13 cellular contexts compared by ENCODE assay signal in the genomic region with DNA sequence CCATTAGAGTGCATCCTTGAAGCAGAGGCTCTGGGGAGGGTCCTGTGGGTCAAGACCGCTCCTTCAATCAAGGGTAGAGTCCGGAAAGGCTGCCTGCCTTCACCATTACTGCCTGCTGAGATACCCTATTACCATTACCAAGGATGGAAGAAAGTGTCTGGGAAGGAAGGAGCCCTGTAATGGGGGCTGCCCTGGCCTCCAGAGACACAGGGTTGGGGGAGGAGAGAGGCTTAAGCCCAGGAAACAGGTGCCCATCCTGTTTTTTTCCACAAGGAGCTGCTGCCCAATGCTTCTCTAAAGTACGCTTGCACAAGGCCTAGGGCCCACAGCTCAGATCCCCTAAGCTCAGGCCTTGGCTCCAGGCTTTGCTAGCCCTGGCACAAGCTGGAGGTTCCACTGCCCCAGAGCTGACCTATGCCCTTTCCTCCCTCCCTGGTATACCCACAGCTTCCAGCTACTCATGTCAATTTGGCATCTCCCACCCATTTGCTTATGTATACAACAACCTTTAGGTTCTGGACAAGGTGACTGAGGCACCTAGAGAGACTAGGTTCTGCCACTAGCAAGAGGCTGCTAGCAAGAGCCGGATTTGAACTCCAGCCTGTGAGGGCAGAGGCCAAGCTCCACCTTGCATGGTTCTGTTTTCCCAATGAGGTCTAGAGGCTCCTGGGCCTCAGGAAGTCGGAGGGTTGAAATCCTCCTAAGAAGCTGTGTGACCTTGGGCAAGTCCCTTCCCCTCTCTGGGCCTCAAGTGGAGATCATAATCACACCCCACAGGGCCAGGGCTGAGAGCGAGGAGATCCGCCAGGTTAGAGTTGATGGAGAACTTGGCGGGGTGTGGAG. TPM values are rescaled to one million over a fixed set of nuclear protein-coding genes. Genes with fewer than 3 reads are reported as not detected.
DNase-seq lines count a peak whose midpoint lies in the region; ATAC-seq and TF ChIP-seq lines count a peak whose summit lies in the region.
"Had no signal": no experiment of that assay in that cellular context is flagged by ENCODE, and none has a peak within 500 bp of the region (broad histone marks: within the 10 kb centered on the region; RNA-seq: fewer than 3 reads in every experiment).

No MANE protein-coding gene starts in this region.

- H3K27ac ChIP-seq in CD4-positive, alpha-beta memory T cell (ENCODE audit: low read depth, low read length) = no peak overlapping the region
- H3K27ac ChIP-seq in HUES6 (ENCODE audit: low read depth, low read length) = peak overlapping the region; percentile 8; the same call in 1 of the 2 replicates
- H3K27ac ChIP-seq in prostate gland = no peak overlapping the region

- no peaks in the 10 kb centered on the region for H3K36me3 ChIP-seq in CD4-positive, alpha-beta memory T cell (ENCODE audit: insufficient read depth, low read length)
- H3K36me3 ChIP-seq in HUES6 (ENCODE audit: control insufficient read depth, insufficient read depth, low read length) (peaks cover 12% of the 10 kb centered on the region), prostate gland (no peaks in the 10 kb centered on the region)

- peaks cover 54% of the 10 kb centered on the region for H3K4me1 ChIP-seq in CD4-positive, alpha-beta memory T cell (ENCODE audit: insufficient read depth, low read length)
- H3K4me1 ChIP-seq in HUES6 (ENCODE audit: control insufficient read depth, insufficient read depth, low read length) (peaks cover 53% of the 10 kb centered on the region), prostate gland (replicated peaks) (peaks cover 22% of the 10 kb centered on the region)

- H3K4me3 Mint-ChIP-seq in CD4-positive, alpha-beta memory T cell = peak overlapping the region; percentile 15 to 79 (median 46)
- H3K4me3 Mint-ChIP-seq in activated CD4-positive, alpha-beta memory T cell treated with anti-CD3 and anti-CD28 coated beads, Interleukin-2, amount 10 ng/mL, durations not matched to agents 7 days and 5 days = peak overlapping the region; percentile 20
- peak overlapping the region; percentile 30 for H3K4me3 Mint-ChIP-seq in memory B cell

- no peaks in the 10 kb centered on the region for H3K9me3 ChIP-seq in CD4-positive, alpha-beta memory T cell (ENCODE audit: control insufficient read depth in 1 of 2, low read length in 2 of 2)
- H3K9me3 ChIP-seq in HUES6 (ENCODE audit: control insufficient read depth, insufficient read depth, low read depth, low read length) = no peaks in the 10 kb centered on the region
- H3K9me3 ChIP-seq in prostate gland = no peaks in the 10 kb centered on the region
- H3K9me3 ChIP-seq: testis had no signal

- H3K27me3 Mint-ChIP-seq in CD4-positive, alpha-beta memory T cell = no peaks in the 10 kb centered on the region
- H3K27me3 Mint-ChIP-seq in activated CD4-positive, alpha-beta memory T cell treated with anti-CD3 and anti-CD28 coated beads, Interleukin-2, amount 10 ng/mL, durations not matched to agents 7 days and 5 days = peaks cover 3% of the 10 kb centered on the region
- no peaks in the 10 kb centered on the region for H3K27me3 Mint-ChIP-seq in memory B cell

- H3K9ac ChIP-seq in HUES6 (ENCODE audit: low read length) = peak overlapping the region; percentile 59

- no peak for TF ChIP-seq CTCF in prostate gland (IDR thresholded peaks at IDR 0.05)

- H3K36me3 Mint-ChIP-seq in CD4-positive, alpha-beta memory T cell = peaks cover 0 to 2% of the 10 kb centered on the region in 2 donors
- no peaks in the 10 kb centered on the region for H3K36me3 Mint-ChIP-seq in activated CD4-positive, alpha-beta memory T cell treated with anti-CD3 and anti-CD28 coated beads, Interleukin-2, amount 10 ng/mL, durations not matched to agents 7 days and 5 days (ENCODE audit: low read depth)
- H3K36me3 Mint-ChIP-seq in memory B cell = no peaks in the 10 kb centered on the region

- POLR2A ChIA-PET in CD4-positive, alpha-beta memory T cell (lab: Charles Lee; ENCODE audit: partially characterized antibody) = interaction anchor here (1.1 to 38.9 kb wide), 11 partner anchors 9 to 68 kb away, joined by 3 to 937 read pairs (median 11); partner anchors contain the start of genes BAD, DNAJC4, FERMT3 and FKBP2
- POLR2A ChIA-PET in activated CD4-positive, alpha-beta memory T cell treated with anti-CD3 and anti-CD28 coated beads, Interleukin-2, amount 10 ng/mL, durations not matched to agents 7 days and 5 days (lab: Charles Lee) = interaction anchor here (0.6 to 11.2 kb wide), 9 partner anchors 8 to 1713 kb away, joined by 3 to 131 read pairs (median 10); partner anchors contain the start of genes FERMT3, FKBP2, PRDX5 and STIP1

- peaks cover 8 to 52% (median 25%) of the 10 kb centered on the region in 4 donors for H3K4me1 Mint-ChIP-seq in CD4-positive, alpha-beta memory T cell
- peaks cover 41% of the 10 kb centered on the region for H3K4me1 Mint-ChIP-seq in activated CD4-positive, alpha-beta memory T cell treated with anti-CD3 and anti-CD28 coated beads, Interleukin-2, amount 10 ng/mL, durations not matched to agents 7 days and 5 days
- H3K4me1 Mint-ChIP-seq in memory B cell = peaks cover 17% of the 10 kb centered on the region

- no peak for ATAC-seq in memory B cell (ENCODE audit: low read depth)
- no peak for ATAC-seq in GM21390 (IDR thresholded peaks at IDR 0.05; ENCODE audit: unreplicated experiment)
- ATAC-seq: activated CD4-positive, CD25-positive, alpha-beta regulatory T cell treated with anti-CD3 and anti-CD28 coated beads, Interleukin-2, amount 50 U/mL, for 24 hours had no signal

- H3K4me3 ChIP-seq in CD4-positive, alpha-beta memory T cell (ENCODE audit: low read length in 2 of 2) = no peak overlapping the region
- H3K4me3 ChIP-seq in HUES6 (ENCODE audit: low read depth, low read length) (peak overlapping the region; percentile 90), prostate gland (no peak overlapping the region)

- CTCF ChIA-PET in CD4-positive, alpha-beta memory T cell (lab: Charles Lee; ENCODE audit: partially characterized antibody) = interaction anchor here (0.8 to 10.5 kb wide), 19 partner anchors 9 to 105 kb away, joined by 3 to 121 read pairs (median 6); partner anchors contain the start of genes CATSPERZ, DNAJC4, ESRRA and FERMT3
- CTCF ChIA-PET in activated CD4-positive, alpha-beta memory T cell treated with anti-CD3 and anti-CD28 coated beads, Interleukin-2, amount 10 ng/mL, durations not matched to agents 7 days and 5 days (lab: Charles Lee) = interaction anchor here (1.1 to 4.7 kb wide), 12 partner anchors 8 to 82 kb away, joined by 3 to 34 read pairs (median 8); partner anchors contain the start of genes ESRRA, FERMT3, FKBP2 and GPR137

- no peaks in the 10 kb centered on the region for H3K27me3 ChIP-seq in CD4-positive, alpha-beta memory T cell (ENCODE audit: insufficient read depth, low read length)
- H3K27me3 ChIP-seq in HUES6 (ENCODE audit: control insufficient read depth, insufficient read depth, low read length) = no peaks in the 10 kb centered on the region
- no peaks in the 10 kb centered on the region for H3K27me3 ChIP-seq in prostate gland (replicated peaks; ENCODE audit: insufficient read depth)
- H3K27me3 ChIP-seq: testis had no signal

- H3K27ac Mint-ChIP-seq in CD4-positive, alpha-beta memory T cell = peak overlapping the region in 3 of 7 donors; percentile 1 to 86 (median 10)
- H3K27ac Mint-ChIP-seq in activated CD4-positive, alpha-beta memory T cell treated with anti-CD3 and anti-CD28 coated beads, Interleukin-2, amount 10 ng/mL, durations not matched to agents 7 days and 5 days = no peak overlapping the region
- no peak overlapping the region for H3K27ac Mint-ChIP-seq in memory B cell

- 91% methylated on average over 8 of the region's 8 CpGs for WGBS in prostate gland

- no peak for DNase-seq in CD4-positive, alpha-beta memory T cell
- no peak for DNase-seq in activated CD4-positive, alpha-beta memory T cell treated with anti-CD3 and anti-CD28 coated beads, Interleukin-2, amount 10 ng/mL, durations not matched to agents 7 days and 5 days
- DNase-seq in memory B cell (ENCODE audit: low spot score in 2 of 2) = no peak
- DNase-seq in cerebellar nuclear complex (lab: John Stamatoyannopoulos, UW) = no peak
- no peak for DNase-seq in prostate gland (ENCODE audit: low spot score)
- no peak for DNase-seq in NCI-H1092 treated with DMSO at 0.1 percent for 48 hours (lab: John Stamatoyannopoulos, UW)
- DNase-seq: activated gamma-delta T cell treated with Interleukin-2 at 50 U/mL for 16 hours, NCI-H446 treated with DMSO at 0.1 percent for 48 hours, testis had no signal

- no peaks in the 10 kb centered on the region for H3K9me3 Mint-ChIP-seq in CD4-positive, alpha-beta memory T cell
- no peaks in the 10 kb centered on the region for H3K9me3 Mint-ChIP-seq in activated CD4-positive, alpha-beta memory T cell treated with anti-CD3 and anti-CD28 coated beads, Interleukin-2, amount 10 ng/mL, durations not matched to agents 7 days and 5 days
- no peaks in the 10 kb centered on the region for H3K9me3 Mint-ChIP-seq in memory B cell
- H3K9me3 Mint-ChIP-seq: CD14-positive monocyte had no signal

- no peak for TF ChIP-seq POLR2A in prostate gland (IDR thresholded peaks at IDR 0.05)

- intact Hi-C loops in CD4-positive, alpha-beta memory T cell (cut with micrococcal nuclease) = loop anchor here (10.0 kb wide), 1 partner anchor 525 kb away; the partner anchor contains the start of gene SF1
- intact Hi-C loops in prostate gland (cut with DNase I) = loop anchor here (5.0 kb wide), 1 partner anchor 53 kb away; the partner anchor contains the start of gene CATSPERZ

RNA-seq across cellular contexts. Expression of gene PLCB3, which starts 1.5 kb away (rescaled TPM):
- 10 to 100 TPM; 10.8 to 11.9 TPM for total RNA-seq in CD4-positive, alpha-beta memory T cell
- under 1 TPM in 1 of 2 donors, not detected in 1; 0.71 TPM for polyA plus RNA-seq in CD4-positive, alpha-beta memory T cell
- 10 to 100 TPM; 12.5 to 14.0 TPM for total RNA-seq in activated CD4-positive, alpha-beta memory T cell treated with anti-CD3 and anti-CD28 coated beads, Interleukin-2, amount 10 ng/mL, durations not matched to agents 7 days and 5 days
- total RNA-seq in prostate gland = 10 to 100 TPM; 26.3 to 43.1 TPM

RNA-seq across cellular contexts. Expression of gene PPP1R14B, which starts 3.0 kb away (rescaled TPM):
- total RNA-seq in CD4-positive, alpha-beta memory T cell = 10 to 100 TPM; 32.2 to 38.4 TPM
- 10 to 100 TPM; 52.1 to 83.5 TPM for polyA plus RNA-seq in CD4-positive, alpha-beta memory T cell
- 100 to 1,000 TPM in 1 of 2 experiments, 10 to 100 TPM in 1; 96.9 to 105 TPM for total RNA-seq in activated CD4-positive, alpha-beta memory T cell treated with anti-CD3 and anti-CD28 coated beads, Interleukin-2, amount 10 ng/mL, durations not matched to agents 7 days and 5 days
- total RNA-seq in prostate gland = 10 to 100 TPM; 60.5 to 69.3 TPM

RNA-seq across cellular contexts. Expression of gene FKBP2, which starts 8.9 kb away (rescaled TPM):
- 10 to 100 TPM; 41.4 to 46.4 TPM for total RNA-seq in CD4-positive, alpha-beta memory T cell
- 100 to 1,000 TPM; 106 to 107 TPM for polyA plus RNA-seq in CD4-positive, alpha-beta memory T cell
- 10 to 100 TPM; 26.4 to 27.9 TPM for total RNA-seq in activated CD4-positive, alpha-beta memory T cell treated with anti-CD3 and anti-CD28 coated beads, Interleukin-2, amount 10 ng/mL, durations not matched to agents 7 days and 5 days
- total RNA-seq in prostate gland = 100 to 1,000 TPM; 138 to 164 TPM

RNA-seq across cellular contexts. Expression of gene VEGFB, which starts 15.4 kb away (rescaled TPM):
- total RNA-seq in CD4-positive, alpha-beta memory T cell = 10 to 100 TPM; 96.8 to 97.3 TPM
- 10 to 100 TPM in 1 of 2 donors, 1 to 10 TPM in 1; 2.3 to 22.2 TPM for polyA plus RNA-seq in CD4-positive, alpha-beta memory T cell
- total RNA-seq in activated CD4-positive, alpha-beta memory T cell treated with anti-CD3 and anti-CD28 coated beads, Interleukin-2, amount 10 ng/mL, durations not matched to agents 7 days and 5 days = 10 to 100 TPM; 49.1 to 58.5 TPM
- total RNA-seq in prostate gland = 10 to 100 TPM; 50.9 to 91.2 TPM

RNA-seq across cellular contexts. Expression of gene DNAJC4, which starts 19.4 kb away (rescaled TPM):
- 10 to 100 TPM; 60.6 to 64.5 TPM for total RNA-seq in CD4-positive, alpha-beta memory T cell
- 10 to 100 TPM; 15.6 to 23.6 TPM for polyA plus RNA-seq in CD4-positive, alpha-beta memory T cell
- total RNA-seq in activated CD4-positive, alpha-beta memory T cell treated with anti-CD3 and anti-CD28 coated beads, Interleukin-2, amount 10 ng/mL, durations not matched to agents 7 days and 5 days = 10 to 100 TPM; 40.8 to 42.0 TPM
- total RNA-seq in prostate gland = 10 to 100 TPM; 55.8 to 63.8 TPM
